8 cellular contexts compared by ENCODE assay signal in genomic region chrX:101462892-101463291, GRCh38. TPM values are rescaled to one million over a fixed set of nuclear protein-coding genes. Genes with fewer than 3 reads are reported as not detected.
DNase-seq lines count a peak whose midpoint lies in the region; ATAC-seq and TF ChIP-seq lines count a peak whose summit lies in the region.

No MANE protein-coding gene starts in this region.

- DNase-seq in NCI-H1105 (lab: John Stamatoyannopoulos, UW) (peak; percentile 51), astrocyte of the hippocampus (ENCODE audit: low read depth, low spot score) (peak; percentile 43), neural progenitor cell (ENCODE audit: low spot score) (peak; percentile 3), right atrium auricular region (ENCODE audit: low spot score) (no peak)
- no peak for DNase-seq in activated CD4-positive, alpha-beta T cell treated with anti-CD3 and anti-CD28 coated beads, Interleukin-2, amount 50 U/mL, for 1 hour
- DNase-seq in effector CD8-positive, alpha-beta T cell (lab: John Stamatoyannopoulos, UW): no peak

- H3K27ac Mint-ChIP-seq in neural progenitor cell: no peak overlapping the region

- H3K9ac ChIP-seq in neural progenitor cell: no peak overlapping the region

- H3K27ac ChIP-seq in neural progenitor cell: no peak overlapping the region
- no peak overlapping the region for H3K27ac ChIP-seq in right atrium auricular region

- H3K27me3 ChIP-seq in neural progenitor cell (no peaks in the 10 kb centered on the region), right atrium auricular region (no peaks in the 10 kb centered on the region)

- no peak overlapping the region for H3K4me3 Mint-ChIP-seq in neural progenitor cell

- no peak overlapping the region for H3K4me2 ChIP-seq in neural progenitor cell

- no peaks in the 10 kb centered on the region for H3K4me1 Mint-ChIP-seq in neural progenitor cell

- H3K27me3 Mint-ChIP-seq in neural progenitor cell (ENCODE audit: insufficient read depth, low read depth): no peaks in the 10 kb centered on the region

- H3K79me2 ChIP-seq in neural progenitor cell (ENCODE audit: low read depth): no peaks in the 10 kb centered on the region

- no peaks in the 10 kb centered on the region for H3K9me3 ChIP-seq in neural progenitor cell (ENCODE audit: low read depth)
- no peaks in the 10 kb centered on the region for H3K9me3 ChIP-seq in right atrium auricular region

- no peak overlapping the region for H2AFZ ChIP-seq in neural progenitor cell (replicated peaks)

- H4K20me1 ChIP-seq in neural progenitor cell (ENCODE audit: low read depth): no peaks in the 10 kb centered on the region

- no peak overlapping the region for H3K4me3 ChIP-seq in neural progenitor cell
- H3K4me3 ChIP-seq in right atrium auricular region: no peak overlapping the region

- H3K36me3 Mint-ChIP-seq in neural progenitor cell: peaks cover 5% of the 10 kb centered on the region

- no peaks in the 10 kb centered on the region for H3F3A ChIP-seq in neural progenitor cell (ENCODE audit: low read depth)

- H3K36me3 ChIP-seq in neural progenitor cell (no peaks in the 10 kb centered on the region), right atrium auricular region (no peaks in the 10 kb centered on the region)

- peak; percentile 43 for ATAC-seq in GM18498 (IDR thresholded peaks at IDR 0.05; ENCODE audit: unreplicated experiment)
- no peak for ATAC-seq in GM21423 (IDR thresholded peaks at IDR 0.05; ENCODE audit: unreplicated experiment)

- H3K9me3 Mint-ChIP-seq in neural progenitor cell: peaks cover 4% of the 10 kb centered on the region

- H3K4me1 ChIP-seq in neural progenitor cell: no peaks in the 10 kb centered on the region
- H3K4me1 ChIP-seq in right atrium auricular region: no peaks in the 10 kb centered on the region

- TF ChIP-seq CTCF in neural progenitor cell (IDR thresholded peaks at IDR 0.05): peak; percentile 26
- peak in 1 of 2 donors; percentile 20 for TF ChIP-seq CTCF in right atrium auricular region (IDR thresholded peaks at IDR 0.05)

RNA-seq across cellular contexts. Expression of gene ARMCX4, which starts 22.4 kb away (rescaled TPM):
- total RNA-seq in neural progenitor cell (ENCODE audit: low replicate concordance) (8.8 and 14.1 TPM in 2 replicates), right atrium auricular region (1 to 10 TPM; 5.9 to 9.5 TPM)

RNA-seq across cellular contexts. Expression of gene HNRNPH2, which starts 54.9 kb away (rescaled TPM):
- total RNA-seq in neural progenitor cell (ENCODE audit: low replicate concordance): 64.5 and 93.3 TPM in 2 replicates
- 10 to 100 TPM; 40.5 to 48.5 TPM for total RNA-seq in right atrium auricular region

RNA-seq across cellular contexts. Expression of gene GLA, which starts 55.2 kb away (rescaled TPM):
- total RNA-seq in neural progenitor cell (ENCODE audit: low replicate concordance): 45.0 and 48.3 TPM in 2 replicates
- 10 to 100 TPM in 1 of 2 donors, 1 to 10 TPM in 1; 9.7 to 11.8 TPM for total RNA-seq in right atrium auricular region

Comparison
In these comparisons a context has a peak if more than half of its experiments do, and no peak if none do; other contexts are left out.
1. DNase-seq: peak in NCI-H1105 (single experiment), astrocyte of the hippocampus (single experiment) and neural progenitor cell (single experiment); none in right atrium auricular region (single experiment), activated CD4-positive, alpha-beta T cell treated with anti-CD3 and anti-CD28 coated beads, Interleukin-2, amount 50 U/mL, for 1 hour (single experiment) and effector CD8-positive, alpha-beta T cell (single experiment).